Comparison of ENCODE assay signal across 9 cellular contexts in the genomic region with DNA sequence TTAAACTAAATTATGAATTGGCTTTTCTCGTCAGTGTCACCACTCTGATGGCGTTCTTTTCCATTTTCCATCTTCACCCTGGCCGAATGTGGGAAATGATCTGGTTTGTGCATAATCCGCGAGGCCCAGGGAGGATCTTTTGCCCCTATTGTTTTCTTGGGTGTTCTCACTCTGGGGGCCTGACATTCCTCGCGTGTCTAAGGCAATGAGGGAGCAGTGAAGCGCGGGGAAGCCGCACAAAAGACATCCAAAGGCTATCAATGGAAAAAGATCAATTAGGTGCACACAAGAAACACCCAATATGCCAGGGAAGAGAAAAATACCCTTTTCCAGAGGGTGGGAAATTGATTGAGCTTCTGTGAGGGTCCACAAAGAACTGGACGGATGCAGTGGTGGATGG. TPM values are rescaled to one million over a fixed set of nuclear protein-coding genes. Genes with fewer than 3 reads are reported as not detected.
DNase-seq lines count a peak whose midpoint lies in the region; ATAC-seq, FAIRE-seq and TF ChIP-seq lines count a peak whose summit lies in the region.
"Had no signal": no experiment of that assay in that cellular context is flagged by ENCODE, and none has a peak within 500 bp of the region (broad histone marks: within the 10 kb centered on the region; RNA-seq: fewer than 3 reads in every experiment).

No MANE protein-coding gene starts in this region.

- H3K9me3 Mint-ChIP-seq in CD8-positive, alpha-beta T cell = no peaks in the 10 kb centered on the region

- H3K27ac ChIP-seq in CD8-positive, alpha-beta T cell (ENCODE audit: low read depth, low read length) = no peak overlapping the region
- no peak overlapping the region for H3K27ac ChIP-seq in OCI-LY3 (ENCODE audit: low read length)
- no peak overlapping the region for H3K27ac ChIP-seq in endothelial cell of umbilical vein (ENCODE audit: insufficient read depth, low read depth, low read length)
- no peak overlapping the region for H3K27ac ChIP-seq in osteoblast (ENCODE audit: low read depth, low read length)

- peaks cover 19% of the 10 kb centered on the region for H3K4me1 Mint-ChIP-seq in CD8-positive, alpha-beta T cell (ENCODE audit: low read depth)

- TF ChIP-seq CTCF in CD8-positive, alpha-beta T cell (IDR thresholded peaks at IDR 0.05) = no peak
- TF ChIP-seq CTCF in OCI-LY3 (IDR thresholded peaks at IDR 0.05; ENCODE audit: low read depth, low read length) (no peak), endothelial cell of umbilical vein (IDR thresholded peaks at IDR 0.05; ENCODE audit: extremely low read depth in 1 of 2, insufficient read depth in 1 of 2, low read depth in 1 of 2, low read length in 2 of 2) (no peak), osteoblast (IDR thresholded peaks at IDR 0.05; ENCODE audit: extremely low read depth, low read depth, low read length) (no peak), omental fat pad (IDR thresholded peaks at IDR 0.05) (no peak)

- peak overlapping the region; percentile 94 for H3K4me2 ChIP-seq in OCI-LY3 (ENCODE audit: low read length)
- H3K4me2 ChIP-seq in endothelial cell of umbilical vein (ENCODE audit: insufficient read depth, low read length) = peak overlapping the region; percentile 76
- peak overlapping the region; percentile 78 for H3K4me2 ChIP-seq in osteoblast (ENCODE audit: insufficient read depth, low read length)

- H3K9ac ChIP-seq in OCI-LY3 (ENCODE audit: low read length) (peak overlapping the region; percentile 77), endothelial cell of umbilical vein (replicated peaks; ENCODE audit: extremely low read depth, insufficient read depth, low read length) (peak overlapping the region; percentile 70)

- H2AFZ ChIP-seq in OCI-LY3 (ENCODE audit: low read depth, low read length) (0 out of 2 replicates have a peak overlapping the region, but pooled peaks have one; percentile 47), endothelial cell of umbilical vein (ENCODE audit: low read depth, low read length) (peak overlapping the region; percentile 95), osteoblast (ENCODE audit: low read length) (peak overlapping the region; percentile 76)

- no peak for DNase-seq in CD8-positive, alpha-beta T cell
- no peak for DNase-seq in endothelial cell of umbilical vein (ENCODE audit: low read depth, low spot score)
- DNase-seq in osteoblast (ENCODE audit: insufficient read length, low spot score, missing footprints) = no peak
- DNase-seq in cerebellar nuclear complex (lab: John Stamatoyannopoulos, UW) = no peak
- no peak for DNase-seq in NCI-H510A (lab: John Stamatoyannopoulos, UW)
- no peak for DNase-seq in omental fat pad (ENCODE audit: low spot score)
- DNase-seq: activated CD4-positive, alpha-beta T cell treated with anti-CD3 and anti-CD28 coated beads, Interleukin-2, amount 50 U/mL, for 1 hour had no signal

- POLR2A ChIA-PET in CD8-positive, alpha-beta T cell (lab: Charles Lee) = no interaction called here
- POLR2A ChIA-PET in endothelial cell of umbilical vein (lab: Charles Lee) = no interaction called here

- H3K79me2 ChIP-seq in OCI-LY3 (ENCODE audit: low read length) = peaks cover 27% of the 10 kb centered on the region; the same call in 1 of the 2 replicates
- H3K79me2 ChIP-seq in endothelial cell of umbilical vein (ENCODE audit: control insufficient read depth, insufficient read depth, low read length) = no peaks in the 10 kb centered on the region
- peaks cover 21% of the 10 kb centered on the region for H3K79me2 ChIP-seq in osteoblast (ENCODE audit: insufficient read depth, low read length)

- no peaks in the 10 kb centered on the region for H3K9me3 ChIP-seq in CD8-positive, alpha-beta T cell (ENCODE audit: low read length)
- H3K9me3 ChIP-seq in OCI-LY3 (ENCODE audit: insufficient read depth, low read length) = no peaks in the 10 kb centered on the region
- H3K9me3 ChIP-seq in endothelial cell of umbilical vein (replicated peaks; ENCODE audit: control insufficient read depth, insufficient read depth, low read length) = no peaks in the 10 kb centered on the region
- H3K9me3 ChIP-seq in osteoblast (ENCODE audit: low read depth, low read length) = no peaks in the 10 kb centered on the region

- H3K4me3 Mint-ChIP-seq in CD8-positive, alpha-beta T cell = peak overlapping the region; percentile 77

- peaks cover 3% of the 10 kb centered on the region; the same call in 1 of the 2 replicates for H4K20me1 ChIP-seq in OCI-LY3 (ENCODE audit: insufficient read depth, low read length)
- H4K20me1 ChIP-seq in endothelial cell of umbilical vein (replicated peaks; ENCODE audit: control insufficient read depth, extremely low read depth, insufficient read depth, low read length) = no peaks in the 10 kb centered on the region
- H4K20me1 ChIP-seq in osteoblast (ENCODE audit: insufficient read depth, low read length) = no peaks in the 10 kb centered on the region

- H3K4me3 ChIP-seq in CD8-positive, alpha-beta T cell (ENCODE audit: low read depth, low read length) = peak overlapping the region; percentile 59
- peak overlapping the region; percentile 83 for H3K4me3 ChIP-seq in OCI-LY3 (ENCODE audit: low read length)
- H3K4me3 ChIP-seq in endothelial cell of umbilical vein (replicated peaks in 1 of 3; ENCODE audit: insufficient read depth in 1 of 3, low read depth in 1 of 3, low read length in 3 of 3) = peak overlapping the region; percentile 40 to 84 (median 66)
- H3K4me3 ChIP-seq in osteoblast (ENCODE audit: insufficient read depth, low read length) = peak overlapping the region; percentile 77

- peaks cover 38% of the 10 kb centered on the region for H3K27me3 Mint-ChIP-seq in CD8-positive, alpha-beta T cell (ENCODE audit: low read depth)

- no peaks in the 10 kb centered on the region for H3K9me1 ChIP-seq in endothelial cell of umbilical vein (replicated peaks; ENCODE audit: control insufficient read depth, extremely low read depth, insufficient read depth, low read length)

- peaks cover 7% of the 10 kb centered on the region for H3K27me3 ChIP-seq in CD8-positive, alpha-beta T cell (ENCODE audit: insufficient read depth, low read length)
- H3K27me3 ChIP-seq in OCI-LY3 (ENCODE audit: low read depth, low read length) (peaks cover 28% of the 10 kb centered on the region), endothelial cell of umbilical vein (ENCODE audit: control insufficient read depth in 2 of 2, insufficient read depth in 2 of 2, low read length in 2 of 2) (peaks cover 10 to 20% of the 10 kb centered on the region in 2 experiments), osteoblast (ENCODE audit: insufficient read depth, low read length) (peaks cover 4% of the 10 kb centered on the region)

- peaks cover 10% of the 10 kb centered on the region for H3K4me1 ChIP-seq in CD8-positive, alpha-beta T cell (ENCODE audit: insufficient read depth, low read length)
- H3K4me1 ChIP-seq in OCI-LY3 (ENCODE audit: low read length) = peaks cover 23% of the 10 kb centered on the region
- peaks cover 15% of the 10 kb centered on the region for H3K4me1 ChIP-seq in endothelial cell of umbilical vein (ENCODE audit: control insufficient read depth, extremely low read depth, insufficient read depth, low read length)
- H3K4me1 ChIP-seq in osteoblast (ENCODE audit: insufficient read depth, low read length) = peaks cover 12% of the 10 kb centered on the region

- ATAC-seq in CD8-positive, alpha-beta T cell = no peak
- no peak for ATAC-seq in GM21528 (IDR thresholded peaks at IDR 0.05; ENCODE audit: low FRiP score, unreplicated experiment)
- no peak for ATAC-seq in omental fat pad (ENCODE audit: low FRiP score)

- H3K36me3 Mint-ChIP-seq in CD8-positive, alpha-beta T cell = no peaks in the 10 kb centered on the region

- CTCF ChIA-PET in CD8-positive, alpha-beta T cell (lab: Charles Lee) = no interaction called here
- CTCF ChIA-PET in endothelial cell of umbilical vein (lab: Charles Lee) = interaction anchor here (1.3 to 3.0 kb wide), 3 partner anchors 143 to 784 kb away, joined by 3 to 11 read pairs (median 6); no protein-coding TSS in a partner anchor

- H3K27ac Mint-ChIP-seq in CD8-positive, alpha-beta T cell = peak overlapping the region; percentile 34

- no peak for TF ChIP-seq POLR2A in endothelial cell of umbilical vein (IDR thresholded peaks at IDR 0.05; ENCODE audit: low read depth, low read length)

- intact Hi-C loops in CD8-positive, alpha-beta T cell (cut with DNase I, micrococcal nuclease) = loop anchor here (5.0 to 10.0 kb wide), 4 partner anchors 369 to 771 kb away; partner anchors contain the start of genes ARPC5 (in 1 of the 2), EDEM3 (in 1 of the 2), SWT1 (in 1 of the 2) and TRMT1L (in 1 of the 2)
- intact Hi-C loops in endothelial cell of umbilical vein (cut with micrococcal nuclease) = loop anchor here (1.0 to 5.0 kb wide), 7 partner anchors 56 to 311 kb away; no protein-coding TSS in a partner anchor

- no peak for FAIRE-seq in endothelial cell of umbilical vein (lab: Jason Lieb, UNC)

- TSS peak; percentile 50 for BruUV-seq in endothelial cell of umbilical vein (replicated peaks; lab: Mats Ljungman, UMichigan)

- H3K36me3 ChIP-seq in CD8-positive, alpha-beta T cell (ENCODE audit: insufficient read depth, low read length) = no peaks in the 10 kb centered on the region
- H3K36me3 ChIP-seq in OCI-LY3 (replicated peaks; ENCODE audit: low read depth, low read length) (no peaks in the 10 kb centered on the region), endothelial cell of umbilical vein (ENCODE audit: control insufficient read depth in 2 of 2, extremely low read depth in 1 of 2, insufficient read depth in 2 of 2, low read length in 2 of 2) (no peaks in the 10 kb centered on the region), osteoblast (ENCODE audit: insufficient read depth, low read length) (no peaks in the 10 kb centered on the region)

- dilution Hi-C loops in endothelial cell of umbilical vein (cut with MboI; ENCODE audit: extremely low pct_ligation_motif_present, low sequenced_read_pairs) = no loop called here

TF ChIP-seq in endothelial cell of umbilical vein, 7 proteins besides CTCF, POLR2A, EP300 and RAD21 (continues in another document):
- TF ChIP-seq, protein P1, sequence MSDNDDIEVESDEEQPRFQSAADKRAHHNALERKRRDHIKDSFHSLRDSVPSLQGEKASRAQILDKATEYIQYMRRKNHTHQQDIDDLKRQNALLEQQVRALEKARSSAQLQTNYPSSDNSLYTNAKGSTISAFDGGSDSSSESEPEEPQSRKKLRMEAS (IDR thresholded peaks at IDR 0.05; ENCODE audit: insufficient read depth, insufficient read length) = no peak
- no peak for TF ChIP-seq FOS (IDR thresholded peaks at IDR 0.05; ENCODE audit: borderline replicate concordance, insufficient read depth, low read length)

RNA-seq across cellular contexts. Expression of gene C1orf21, which starts 1.0 kb away (rescaled TPM):
- 1 to 10 TPM; 2.3 to 3.5 TPM for total RNA-seq in CD8-positive, alpha-beta T cell
- total RNA-seq in endothelial cell of umbilical vein (8.5 and 10.0 TPM in 2 replicates), osteoblast (17.0 and 25.0 TPM in 2 replicates), omental fat pad (10 to 100 TPM; 24.0 to 43.0 (median 40.3) TPM)
- 0.79 and 1.1 TPM in 2 replicates for polyA plus RNA-seq in endothelial cell of umbilical vein
- polyA plus RNA-seq in endothelial cell of umbilical vein (2011; cell fraction: cytosol; rRNA removed) = 1.3 TPM in 2 replicates
- 0.74 and 0.75 TPM in 2 replicates for polyA plus RNA-seq in endothelial cell of umbilical vein (2011; cell fraction: nucleus; rRNA removed)
- polyA plus RNA-seq in endothelial cell of umbilical vein (2012) = 0.82 and 2.1 TPM in 2 replicates
- 1.1 and 1.8 TPM in 2 replicates for polyA minus RNA-seq in endothelial cell of umbilical vein
- polyA minus RNA-seq in endothelial cell of umbilical vein (2011; cell fraction: cytosol; rRNA and poly(A)+ RNA removed) = not detected
- 0.72 and 1.8 TPM in 2 replicates for polyA minus RNA-seq in endothelial cell of umbilical vein (2011; cell fraction: nucleus; rRNA and poly(A)+ RNA removed)
